ENCODE assay signal across 18 cellular contexts in the genomic region with DNA sequence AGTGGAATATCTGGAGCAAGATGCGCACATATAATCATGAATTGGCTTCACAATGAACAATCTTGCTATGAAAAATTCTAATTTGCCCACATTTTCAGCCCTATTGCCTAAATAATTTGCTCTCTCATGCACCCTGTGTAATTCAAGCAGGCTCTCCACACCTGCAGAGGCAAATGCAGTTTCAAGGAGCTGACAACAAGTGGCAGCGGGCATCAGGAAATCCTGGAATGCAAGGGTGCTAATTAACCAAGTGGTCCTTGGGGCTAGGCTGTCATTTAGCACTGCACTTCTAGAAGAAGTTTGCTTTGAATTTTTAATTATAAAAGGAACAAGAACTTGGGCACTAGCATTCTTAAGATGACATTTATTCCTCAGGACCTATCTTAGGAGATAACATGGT. TPM values are rescaled to one million over a fixed set of nuclear protein-coding genes. Genes with fewer than 3 reads are reported as not detected.
DNase-seq lines count a peak whose midpoint lies in the region; ATAC-seq and TF ChIP-seq lines count a peak whose summit lies in the region.
"Had no signal": no experiment of that assay in that cellular context is flagged by ENCODE, and none has a peak within 500 bp of the region (broad histone marks: within the 10 kb centered on the region; RNA-seq: fewer than 3 reads in every experiment).

No MANE protein-coding gene starts in this region.

- intact Hi-C loops in activated CD4-positive, alpha-beta memory T cell treated with anti-CD3 and anti-CD28 coated beads for 36 hours (cut with micrococcal nuclease): no loop called here

- H3K27me3 ChIP-seq in H9 (ENCODE audit: insufficient read depth, low read length): no peaks in the 10 kb centered on the region

- no peak overlapping the region for H3K27ac ChIP-seq in H9 (ENCODE audit: insufficient read length, low read depth, low read length)
- H3K27ac ChIP-seq: A549, C4-2B, GM23248 had no signal

- no peak overlapping the region for H2AFZ ChIP-seq in H9 (ENCODE audit: low read length)
- H2AFZ ChIP-seq: GM23248 had no signal

- no peaks in the 10 kb centered on the region for H3K23me2 ChIP-seq in H9 (ENCODE audit: insufficient read length, low read depth, low read length, poor library complexity, severe bottlenecking)

- H3K9me3 Mint-ChIP-seq in activated CD4-positive, alpha-beta memory T cell treated with anti-CD3 and anti-CD28 coated beads for 36 hours: no peaks in the 10 kb centered on the region
- H3K9me3 Mint-ChIP-seq in activated CD4-positive, alpha-beta memory T cell treated with anti-CD3 and anti-CD28 coated beads, Interleukin-2, amount 10 ng/mL, durations not matched to agents 7 days and 5 days: no peaks in the 10 kb centered on the region
- no peaks in the 10 kb centered on the region for H3K9me3 Mint-ChIP-seq in H9
- no peaks in the 10 kb centered on the region for H3K9me3 Mint-ChIP-seq in effector memory CD8-positive, alpha-beta T cell
- no peaks in the 10 kb centered on the region for H3K9me3 Mint-ChIP-seq in stimulated activated effector memory CD8-positive, alpha-beta T cell treated with anti-CD3 and anti-CD28 coated beads, Interleukin-12 subunit alpha, Interleukin-12 subunit beta, amount 100 ng/mL, for 72 hours

- CTCF ChIA-PET in activated CD4-positive, alpha-beta memory T cell treated with anti-CD3 and anti-CD28 coated beads for 36 hours (lab: Charles Lee): no interaction called here
- CTCF ChIA-PET in activated CD4-positive, alpha-beta memory T cell treated with anti-CD3 and anti-CD28 coated beads, Interleukin-2, amount 10 ng/mL, durations not matched to agents 7 days and 5 days (lab: Charles Lee): interaction anchor here (0.6 kb wide), 1 partner anchor 892 kb away, joined by 5 read pairs; no protein-coding TSS in a partner anchor

- H3K4ac ChIP-seq in H9 (ENCODE audit: low read depth, low read length): no peak overlapping the region

- WGBS in H9 (ENCODE audit: extremely low coverage, insufficient read length, low lambda C conversion rate): no CpG with 5 or more reads among the region's 2 CpGs

- H3K4me1 ChIP-seq in H9 (ENCODE audit: insufficient read depth, low read length): peaks cover 5% of the 10 kb centered on the region
- H3K4me1 ChIP-seq: A549 had no signal

- H3K4me2 ChIP-seq in H9 (ENCODE audit: insufficient read depth, insufficient read length, low read length): no peak overlapping the region
- H3K4me2 ChIP-seq: A549 had no signal

- H3K36me3 Mint-ChIP-seq in activated CD4-positive, alpha-beta memory T cell treated with anti-CD3 and anti-CD28 coated beads for 36 hours: peaks cover 8% of the 10 kb centered on the region
- H3K36me3 Mint-ChIP-seq in activated CD4-positive, alpha-beta memory T cell treated with anti-CD3 and anti-CD28 coated beads, Interleukin-2, amount 10 ng/mL, durations not matched to agents 7 days and 5 days (ENCODE audit: low read depth): peaks cover 34% of the 10 kb centered on the region
- H3K36me3 Mint-ChIP-seq in H9 (ENCODE audit: insufficient read depth in 1 of 3, low read depth in 3 of 3): no peaks in the 10 kb centered on the region
- peaks cover 43% of the 10 kb centered on the region for H3K36me3 Mint-ChIP-seq in effector memory CD8-positive, alpha-beta T cell (ENCODE audit: insufficient read depth)
- H3K36me3 Mint-ChIP-seq in stimulated activated effector memory CD8-positive, alpha-beta T cell treated with anti-CD3 and anti-CD28 coated beads, Interleukin-12 subunit alpha, Interleukin-12 subunit beta, amount 100 ng/mL, for 72 hours: peaks cover 98% of the 10 kb centered on the region

- H3K79me1 ChIP-seq in H9 (ENCODE audit: insufficient read depth, low read depth, low read length, poor library complexity, severe bottlenecking): no peaks in the 10 kb centered on the region

- H2BK20ac ChIP-seq in H9 (ENCODE audit: low read depth, low read length, poor library complexity, severe bottlenecking): no peak overlapping the region

- peak; percentile 18; the same call in 1 of the 3 replicates for TF ChIP-seq CTCF in H9 (conservative IDR thresholded peaks at IDR 0.05)

- H3K9me3 ChIP-seq in H9 (ENCODE audit: control insufficient read depth, low read depth, low read length): no peaks in the 10 kb centered on the region
- H3K9me3 ChIP-seq: A549 had no signal

- H4K5ac ChIP-seq in H9 (ENCODE audit: insufficient read length, low read depth, low read length): no peak overlapping the region

- no peak overlapping the region for H2BK120ac ChIP-seq in H9 (ENCODE audit: low read depth, low read length, poor library complexity, severe bottlenecking)

- H3K4me3 Mint-ChIP-seq in activated CD4-positive, alpha-beta memory T cell treated with anti-CD3 and anti-CD28 coated beads for 36 hours: no peak overlapping the region
- no peak overlapping the region for H3K4me3 Mint-ChIP-seq in activated CD4-positive, alpha-beta memory T cell treated with anti-CD3 and anti-CD28 coated beads, Interleukin-2, amount 10 ng/mL, durations not matched to agents 7 days and 5 days
- H3K4me3 Mint-ChIP-seq in H9: no peak overlapping the region
- peak overlapping the region in 1 of 2 donors; percentile 34 for H3K4me3 Mint-ChIP-seq in effector memory CD8-positive, alpha-beta T cell
- H3K4me3 Mint-ChIP-seq in stimulated activated effector memory CD8-positive, alpha-beta T cell treated with anti-CD3 and anti-CD28 coated beads, Interleukin-12 subunit alpha, Interleukin-12 subunit beta, amount 100 ng/mL, for 72 hours: peak overlapping the region; percentile 50

- H2BK12ac ChIP-seq in H9 (ENCODE audit: insufficient read length, low read depth, low read length): no peak overlapping the region

- no peak for DNase-seq in activated CD4-positive, alpha-beta memory T cell treated with anti-CD3 and anti-CD28 coated beads for 36 hours
- DNase-seq in activated CD4-positive, alpha-beta memory T cell treated with anti-CD3 and anti-CD28 coated beads, Interleukin-2, amount 10 ng/mL, durations not matched to agents 7 days and 5 days: no peak
- DNase-seq in H9 (no peak), DMS 273 (lab: John Stamatoyannopoulos, UW; ENCODE audit: unreplicated experiment) (no peak)
- no peak for DNase-seq in effector memory CD8-positive, alpha-beta T cell
- no peak for DNase-seq in stimulated activated effector memory CD8-positive, alpha-beta T cell treated with anti-CD3 and anti-CD28 coated beads, Interleukin-12 subunit alpha, Interleukin-12 subunit beta, amount 100 ng/mL, for 72 hours (ENCODE audit: low spot score in 2 of 2)
- DNase-seq: Calu3, DMS79, GM23248, NCI-H2081 treated with DMSO at 0.1 percent for 48 hours, NCI-H226, NCI-H524 treated with DMSO at 0.1 percent for 48 hours, OCI-M1, SHP77 treated with DMSO at 0.1 percent for 48 hours had no signal

- no peak overlapping the region for H3K23ac ChIP-seq in H9 (ENCODE audit: insufficient read length, low read depth, low read length)

- peak overlapping the region; percentile 7 for H3K27ac Mint-ChIP-seq in activated CD4-positive, alpha-beta memory T cell treated with anti-CD3 and anti-CD28 coated beads for 36 hours
- no peak overlapping the region for H3K27ac Mint-ChIP-seq in activated CD4-positive, alpha-beta memory T cell treated with anti-CD3 and anti-CD28 coated beads, Interleukin-2, amount 10 ng/mL, durations not matched to agents 7 days and 5 days
- H3K27ac Mint-ChIP-seq in H9: no peak overlapping the region
- H3K27ac Mint-ChIP-seq in effector memory CD8-positive, alpha-beta T cell: peak overlapping the region; percentile 65 to 85
- peak overlapping the region; percentile 96 for H3K27ac Mint-ChIP-seq in stimulated activated effector memory CD8-positive, alpha-beta T cell treated with anti-CD3 and anti-CD28 coated beads, Interleukin-12 subunit alpha, Interleukin-12 subunit beta, amount 100 ng/mL, for 72 hours

- no peak overlapping the region for H3K14ac ChIP-seq in H9 (ENCODE audit: insufficient read depth, low read length)

- no peak overlapping the region for H4K8ac ChIP-seq in H9 (replicated peaks; ENCODE audit: insufficient read length, low read depth, low read length)

- no peak for ATAC-seq in effector memory CD8-positive, alpha-beta T cell (replicated peaks)
- no peak for ATAC-seq in stimulated activated effector memory CD8-positive, alpha-beta T cell treated with anti-CD3 and anti-CD28 coated beads, Interleukin-12 subunit alpha, Interleukin-12 subunit beta, amount 100 ng/mL, for 72 hours
- no peak for ATAC-seq in HG03095 (IDR thresholded peaks at IDR 0.05; ENCODE audit: unreplicated experiment)
- ATAC-seq: A549, K562 had no signal

- no peak overlapping the region for H2BK5ac ChIP-seq in H9 (ENCODE audit: insufficient read length, low read length)

- no peak overlapping the region for H3K9ac ChIP-seq in H9 (ENCODE audit: extremely low read depth, insufficient read length, low read length)
- H3K9ac ChIP-seq: GM23248 had no signal

- H2BK15ac ChIP-seq in H9 (ENCODE audit: low read depth, low read length): no peak overlapping the region

- H3K18ac ChIP-seq in H9 (ENCODE audit: insufficient read length, low read depth, low read length): no peak overlapping the region

- POLR2A ChIA-PET in activated CD4-positive, alpha-beta memory T cell treated with anti-CD3 and anti-CD28 coated beads for 36 hours (lab: Charles Lee): no interaction called here
- POLR2A ChIA-PET in activated CD4-positive, alpha-beta memory T cell treated with anti-CD3 and anti-CD28 coated beads, Interleukin-2, amount 10 ng/mL, durations not matched to agents 7 days and 5 days (lab: Charles Lee): interaction anchor here (1.0 kb wide), 1 partner anchor 16 kb away, joined by 3 read pairs; no protein-coding TSS in a partner anchor

- no peak overlapping the region for H3T11ph ChIP-seq in H9 (ENCODE audit: low read length)

- no peaks in the 10 kb centered on the region for H3K79me2 ChIP-seq in H9 (ENCODE audit: insufficient read depth, low read length)

- no peak overlapping the region for H3K56ac ChIP-seq in H9 (ENCODE audit: insufficient read length, low read depth, low read length)

- no peak overlapping the region for H4K91ac ChIP-seq in H9 (ENCODE audit: insufficient read length, low read depth, low read length)

- H3K4me1 Mint-ChIP-seq in activated CD4-positive, alpha-beta memory T cell treated with anti-CD3 and anti-CD28 coated beads for 36 hours (ENCODE audit: low read depth): peaks cover 84% of the 10 kb centered on the region
- peaks cover 58% of the 10 kb centered on the region for H3K4me1 Mint-ChIP-seq in activated CD4-positive, alpha-beta memory T cell treated with anti-CD3 and anti-CD28 coated beads, Interleukin-2, amount 10 ng/mL, durations not matched to agents 7 days and 5 days
- peaks cover 25 to 28% of the 10 kb centered on the region in 2 experiments for H3K4me1 Mint-ChIP-seq in H9
- peaks cover 60 to 81% of the 10 kb centered on the region in 2 donors for H3K4me1 Mint-ChIP-seq in effector memory CD8-positive, alpha-beta T cell (ENCODE audit: low read depth in 2 of 2)
- H3K4me1 Mint-ChIP-seq in stimulated activated effector memory CD8-positive, alpha-beta T cell treated with anti-CD3 and anti-CD28 coated beads, Interleukin-12 subunit alpha, Interleukin-12 subunit beta, amount 100 ng/mL, for 72 hours: peaks cover 88% of the 10 kb centered on the region

- no peak overlapping the region for H2AK5ac ChIP-seq in H9 (ENCODE audit: insufficient read length, low read length)

- H4K20me1 ChIP-seq in H9 (ENCODE audit: control insufficient read depth, insufficient read depth, insufficient read length): no peaks in the 10 kb centered on the region

- H3K27me3 Mint-ChIP-seq in activated CD4-positive, alpha-beta memory T cell treated with anti-CD3 and anti-CD28 coated beads for 36 hours: no peaks in the 10 kb centered on the region
- no peaks in the 10 kb centered on the region for H3K27me3 Mint-ChIP-seq in activated CD4-positive, alpha-beta memory T cell treated with anti-CD3 and anti-CD28 coated beads, Interleukin-2, amount 10 ng/mL, durations not matched to agents 7 days and 5 days
- H3K27me3 Mint-ChIP-seq in H9 (ENCODE audit: low read depth): no peaks in the 10 kb centered on the region
- H3K27me3 Mint-ChIP-seq in effector memory CD8-positive, alpha-beta T cell: no peaks in the 10 kb centered on the region

RNA-seq across cellular contexts. Expression of gene ICE2, which starts 56.3 kb away (rescaled TPM):
- 10 to 100 TPM; 66.0 to 71.3 TPM for total RNA-seq in activated CD4-positive, alpha-beta memory T cell treated with anti-CD3 and anti-CD28 coated beads for 36 hours
- 10 to 100 TPM; 56.9 to 60.4 TPM for total RNA-seq in activated CD4-positive, alpha-beta memory T cell treated with anti-CD3 and anti-CD28 coated beads, Interleukin-2, amount 10 ng/mL, durations not matched to agents 7 days and 5 days
- 75.5 and 76.3 TPM in 2 replicates for total RNA-seq in H9 (2021)

Comparison
In these comparisons a context has a peak if more than half of its experiments do, and no peak if none do; other contexts are left out.
1. H3K27ac Mint-ChIP-seq: peak in activated CD4-positive, alpha-beta memory T cell treated with anti-CD3 and anti-CD28 coated beads for 36 hours (single experiment), effector memory CD8-positive, alpha-beta T cell (2 of 2) and stimulated activated effector memory CD8-positive, alpha-beta T cell treated with anti-CD3 and anti-CD28 coated beads, Interleukin-12 subunit alpha, Interleukin-12 subunit beta, amount 100 ng/mL, for 72 hours (single experiment); none in activated CD4-positive, alpha-beta memory T cell treated with anti-CD3 and anti-CD28 coated beads, Interleukin-2, amount 10 ng/mL, durations not matched to agents 7 days and 5 days (single experiment) and H9 (0 of 3).